In genomic region chr3:134067311-134068161, GRCh38 we compare ENCODE assay signal across 23 cellular contexts. TPM values are rescaled to one million over a fixed set of nuclear protein-coding genes. Genes with fewer than 3 reads are reported as not detected.
DNase-seq lines count a peak whose midpoint lies in the region; ATAC-seq and TF ChIP-seq lines count a peak whose summit lies in the region.
"Had no signal": no experiment of that assay in that cellular context is flagged by ENCODE, and none has a peak within 500 bp of the region (broad histone marks: within the 10 kb centered on the region; RNA-seq: fewer than 3 reads in every experiment).

No MANE protein-coding gene starts in this region.

- H3K36me3 Mint-ChIP-seq in osteocyte (ENCODE audit: unreplicated experiment): no peaks in the 10 kb centered on the region
- H3K36me3 Mint-ChIP-seq: natural killer cell treated with Interleukin-12 subunit alpha and Interleukin-12 subunit beta and Interleukin-15 and Interleukin-18, amount 100 ng/mL, for 72 hours had no signal

- H3K4me3 Mint-ChIP-seq in stimulated activated naive CD8-positive, alpha-beta T cell treated with anti-CD3 and anti-CD28 coated beads, Interleukin-15, amount 100 ng/mL, for 72 hours: no peak overlapping the region
- no peak overlapping the region for H3K4me3 Mint-ChIP-seq in osteocyte (ENCODE audit: unreplicated experiment)
- H3K4me3 Mint-ChIP-seq: activated CD4-positive, alpha-beta T cell treated with anti-CD3 and anti-CD28 coated beads for 36 hours; activated naive CD8-positive, alpha-beta T cell treated with anti-CD3 and anti-CD28 coated beads, Interleukin-2, amount 50 U/mL, for 24 hours; dendritic cell treated with granulocyte-macrophage colony-stimulating factor and Interleukin-4, amounts not matched to agents 40 ng/mL and 50 ng/mL, for 4 days; natural killer cell treated with Interleukin-12 subunit alpha and Interleukin-12 subunit beta and Interleukin-15 and Interleukin-18, amount 100 ng/mL, for 72 hours had no signal

- no peak overlapping the region for H3K27ac Mint-ChIP-seq in stimulated activated naive CD8-positive, alpha-beta T cell treated with anti-CD3 and anti-CD28 coated beads, Interleukin-15, amount 100 ng/mL, for 72 hours
- H3K27ac Mint-ChIP-seq in osteocyte (ENCODE audit: unreplicated experiment): no peak overlapping the region
- H3K27ac Mint-ChIP-seq: activated CD4-positive, alpha-beta T cell treated with anti-CD3 and anti-CD28 coated beads for 36 hours; activated naive CD8-positive, alpha-beta T cell treated with anti-CD3 and anti-CD28 coated beads, Interleukin-2, amount 50 U/mL, for 24 hours; dendritic cell treated with granulocyte-macrophage colony-stimulating factor and Interleukin-4, amounts not matched to agents 40 ng/mL and 50 ng/mL, for 4 days; natural killer cell treated with Interleukin-12 subunit alpha and Interleukin-12 subunit beta and Interleukin-15 and Interleukin-18, amount 100 ng/mL, for 72 hours had no signal

- no peaks in the 10 kb centered on the region for H3K9me3 Mint-ChIP-seq in stimulated activated naive CD8-positive, alpha-beta T cell treated with anti-CD3 and anti-CD28 coated beads, Interleukin-15, amount 100 ng/mL, for 72 hours
- no peaks in the 10 kb centered on the region for H3K9me3 Mint-ChIP-seq in osteocyte (ENCODE audit: unreplicated experiment)
- H3K9me3 Mint-ChIP-seq: activated naive CD8-positive, alpha-beta T cell treated with anti-CD3 and anti-CD28 coated beads, Interleukin-2, amount 50 U/mL, for 24 hours; dendritic cell treated with granulocyte-macrophage colony-stimulating factor and Interleukin-4, amounts not matched to agents 40 ng/mL and 50 ng/mL, for 4 days; natural killer cell treated with Interleukin-12 subunit alpha and Interleukin-12 subunit beta and Interleukin-15 and Interleukin-18, amount 100 ng/mL, for 72 hours had no signal

- DNase-seq in stimulated activated naive CD8-positive, alpha-beta T cell treated with anti-CD3 and anti-CD28 coated beads, Interleukin-15, amount 100 ng/mL, for 72 hours: no peak
- no peak for DNase-seq in stimulated activated naive CD8-positive, alpha-beta T cell treated with anti-CD3 and anti-CD28 coated beads, Interleukin-15, Interleukin-2, amounts not matched to agents 100 U/mL and 50 U/mL, for 24 hours
- no peak for DNase-seq in left ventricle myocardium superior
- DNase-seq in osteocyte (ENCODE audit: extremely low spot score, unreplicated experiment): peak; percentile 76
- DNase-seq in HPDE6-E6E7 (ENCODE audit: extremely low spot score): no peak
- no peak for DNase-seq in NCI-H748 treated with DMSO at 0.1 percent for 48 hours (lab: John Stamatoyannopoulos, UW)
- no peak for DNase-seq in NCI-H2171 treated with DMSO at 0.1 percent for 48 hours (lab: John Stamatoyannopoulos, UW)
- DNase-seq: activated CD4-positive, alpha-beta T cell treated with anti-CD3 and anti-CD28 coated beads for 36 hours; activated naive CD8-positive, alpha-beta T cell treated with anti-CD3 and anti-CD28 coated beads, Interleukin-2, amount 50 U/mL, for 24 hours; brain microvascular endothelial cell; Caco-2; foreskin fibroblast; hippocampal formation; mesendoderm; NCI-H146; SIG-M5; stimulated activated CD4-positive, alpha-beta T cell treated with anti-CD3 and anti-CD28 coated beads, Interleukin-2, amount 100 ng/mL, for 48 hours; T-helper 1 cell had no signal

- ATAC-seq in stimulated activated naive CD8-positive, alpha-beta T cell treated with anti-CD3 and anti-CD28 coated beads, Interleukin-15, amount 100 ng/mL, for 72 hours: peak; percentile 27
- ATAC-seq in stimulated activated naive CD8-positive, alpha-beta T cell treated with anti-CD3 and anti-CD28 coated beads, Interleukin-15, Interleukin-2, amounts not matched to agents 100 U/mL and 50 U/mL, for 24 hours: no peak
- peak; percentile 6 for ATAC-seq in left ventricle myocardium superior
- no peak for ATAC-seq in GM18517 (IDR thresholded peaks at IDR 0.05; ENCODE audit: unreplicated experiment)
- ATAC-seq: activated CD4-positive, alpha-beta T cell treated with anti-CD3 and anti-CD28 coated beads for 36 hours; activated naive CD8-positive, alpha-beta T cell treated with anti-CD3 and anti-CD28 coated beads, Interleukin-2, amount 50 U/mL, for 24 hours; K562 had no signal

- no peak for TF ChIP-seq CTCF in osteocyte (IDR thresholded peaks at IDR 0.05)

- H3K27me3 Mint-ChIP-seq in stimulated activated naive CD8-positive, alpha-beta T cell treated with anti-CD3 and anti-CD28 coated beads, Interleukin-15, amount 100 ng/mL, for 72 hours: no peaks in the 10 kb centered on the region
- H3K27me3 Mint-ChIP-seq in osteocyte (ENCODE audit: unreplicated experiment): no peaks in the 10 kb centered on the region
- H3K27me3 Mint-ChIP-seq: activated CD4-positive, alpha-beta T cell treated with anti-CD3 and anti-CD28 coated beads for 36 hours; dendritic cell treated with granulocyte-macrophage colony-stimulating factor and Interleukin-4, amounts not matched to agents 40 ng/mL and 50 ng/mL, for 4 days; natural killer cell treated with Interleukin-12 subunit alpha and Interleukin-12 subunit beta and Interleukin-15 and Interleukin-18, amount 100 ng/mL, for 72 hours had no signal

- intact Hi-C loops in left ventricle myocardium superior (cut with micrococcal nuclease): no loop called here

- no peaks in the 10 kb centered on the region for H3K4me1 Mint-ChIP-seq in stimulated activated naive CD8-positive, alpha-beta T cell treated with anti-CD3 and anti-CD28 coated beads, Interleukin-15, amount 100 ng/mL, for 72 hours
- peaks cover 37% of the 10 kb centered on the region for H3K4me1 Mint-ChIP-seq in osteocyte (ENCODE audit: unreplicated experiment)
- H3K4me1 Mint-ChIP-seq: activated CD4-positive, alpha-beta T cell treated with anti-CD3 and anti-CD28 coated beads for 36 hours; activated naive CD8-positive, alpha-beta T cell treated with anti-CD3 and anti-CD28 coated beads, Interleukin-2, amount 50 U/mL, for 24 hours had no signal

RNA-seq across cellular contexts. Expression of gene SLCO2A1, which starts 37.8 kb away (rescaled TPM):
- total RNA-seq in left ventricle myocardium superior: 11.6 TPM
- total RNA-seq in osteocyte: 9.8 and 10.7 TPM in 2 replicates
- total RNA-seq: A673; activated CD4-positive, alpha-beta T cell treated with anti-CD3 and anti-CD28 coated beads for 36 hours; natural killer cell treated with Interleukin-12 subunit alpha and Interleukin-12 subunit beta and Interleukin-15 and Interleukin-18, amount 100 ng/mL, for 72 hours had no signal

Comparison
In these comparisons a context has a peak if more than half of its experiments do, and no peak if none do; other contexts are left out.
1. ATAC-seq: peak in stimulated activated naive CD8-positive, alpha-beta T cell treated with anti-CD3 and anti-CD28 coated beads, Interleukin-15, amount 100 ng/mL, for 72 hours (single experiment) and left ventricle myocardium superior (single experiment); none in stimulated activated naive CD8-positive, alpha-beta T cell treated with anti-CD3 and anti-CD28 coated beads, Interleukin-15, Interleukin-2, amounts not matched to agents 100 U/mL and 50 U/mL, for 24 hours (single experiment) and GM18517 (single experiment).